ENCODE assay signal across 1 cellular context in the genomic region with DNA sequence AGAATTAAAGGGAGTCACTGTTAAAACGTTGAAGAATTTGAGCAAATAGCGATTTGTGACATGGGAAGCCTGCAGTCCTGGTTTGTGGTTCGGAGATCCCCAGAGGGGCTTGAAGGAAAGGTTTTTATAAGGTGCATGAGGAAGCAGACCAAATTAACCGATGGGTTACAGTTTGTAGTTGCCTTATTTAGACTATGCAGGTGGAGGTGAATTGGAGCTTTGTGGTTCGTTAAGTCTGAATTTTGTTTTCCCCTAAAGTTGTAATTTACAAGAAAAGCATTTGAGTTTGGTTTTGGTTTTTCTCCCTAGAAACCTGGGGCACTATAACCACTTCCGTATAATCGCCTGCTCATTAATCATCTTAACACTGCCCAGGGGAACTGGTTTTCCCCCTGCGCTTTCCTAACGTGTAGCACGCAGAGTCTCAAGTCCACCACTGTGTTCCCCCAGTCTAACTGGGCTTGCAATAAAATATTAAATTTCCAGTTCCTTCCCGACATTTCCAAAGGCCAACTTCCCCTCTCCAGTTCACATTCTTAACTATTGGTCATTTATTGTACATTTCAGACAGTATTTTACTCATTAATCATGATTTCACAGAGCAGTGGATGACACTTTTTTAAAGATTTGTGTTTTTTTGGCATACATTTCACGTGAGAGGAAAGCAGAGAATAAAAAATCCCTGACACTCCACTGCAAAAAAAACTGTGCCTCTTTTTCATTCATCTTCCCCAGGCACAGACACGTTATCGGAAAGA.
TF ChIP-seq lines count a peak whose summit lies in the region.

No MANE protein-coding gene starts in this region.

TF ChIP-seq in GM23338, 12 proteins besides CTCF, POLR2A, EP300 and RAD21 (continued from another document):
- TF ChIP-seq, protein P1, sequence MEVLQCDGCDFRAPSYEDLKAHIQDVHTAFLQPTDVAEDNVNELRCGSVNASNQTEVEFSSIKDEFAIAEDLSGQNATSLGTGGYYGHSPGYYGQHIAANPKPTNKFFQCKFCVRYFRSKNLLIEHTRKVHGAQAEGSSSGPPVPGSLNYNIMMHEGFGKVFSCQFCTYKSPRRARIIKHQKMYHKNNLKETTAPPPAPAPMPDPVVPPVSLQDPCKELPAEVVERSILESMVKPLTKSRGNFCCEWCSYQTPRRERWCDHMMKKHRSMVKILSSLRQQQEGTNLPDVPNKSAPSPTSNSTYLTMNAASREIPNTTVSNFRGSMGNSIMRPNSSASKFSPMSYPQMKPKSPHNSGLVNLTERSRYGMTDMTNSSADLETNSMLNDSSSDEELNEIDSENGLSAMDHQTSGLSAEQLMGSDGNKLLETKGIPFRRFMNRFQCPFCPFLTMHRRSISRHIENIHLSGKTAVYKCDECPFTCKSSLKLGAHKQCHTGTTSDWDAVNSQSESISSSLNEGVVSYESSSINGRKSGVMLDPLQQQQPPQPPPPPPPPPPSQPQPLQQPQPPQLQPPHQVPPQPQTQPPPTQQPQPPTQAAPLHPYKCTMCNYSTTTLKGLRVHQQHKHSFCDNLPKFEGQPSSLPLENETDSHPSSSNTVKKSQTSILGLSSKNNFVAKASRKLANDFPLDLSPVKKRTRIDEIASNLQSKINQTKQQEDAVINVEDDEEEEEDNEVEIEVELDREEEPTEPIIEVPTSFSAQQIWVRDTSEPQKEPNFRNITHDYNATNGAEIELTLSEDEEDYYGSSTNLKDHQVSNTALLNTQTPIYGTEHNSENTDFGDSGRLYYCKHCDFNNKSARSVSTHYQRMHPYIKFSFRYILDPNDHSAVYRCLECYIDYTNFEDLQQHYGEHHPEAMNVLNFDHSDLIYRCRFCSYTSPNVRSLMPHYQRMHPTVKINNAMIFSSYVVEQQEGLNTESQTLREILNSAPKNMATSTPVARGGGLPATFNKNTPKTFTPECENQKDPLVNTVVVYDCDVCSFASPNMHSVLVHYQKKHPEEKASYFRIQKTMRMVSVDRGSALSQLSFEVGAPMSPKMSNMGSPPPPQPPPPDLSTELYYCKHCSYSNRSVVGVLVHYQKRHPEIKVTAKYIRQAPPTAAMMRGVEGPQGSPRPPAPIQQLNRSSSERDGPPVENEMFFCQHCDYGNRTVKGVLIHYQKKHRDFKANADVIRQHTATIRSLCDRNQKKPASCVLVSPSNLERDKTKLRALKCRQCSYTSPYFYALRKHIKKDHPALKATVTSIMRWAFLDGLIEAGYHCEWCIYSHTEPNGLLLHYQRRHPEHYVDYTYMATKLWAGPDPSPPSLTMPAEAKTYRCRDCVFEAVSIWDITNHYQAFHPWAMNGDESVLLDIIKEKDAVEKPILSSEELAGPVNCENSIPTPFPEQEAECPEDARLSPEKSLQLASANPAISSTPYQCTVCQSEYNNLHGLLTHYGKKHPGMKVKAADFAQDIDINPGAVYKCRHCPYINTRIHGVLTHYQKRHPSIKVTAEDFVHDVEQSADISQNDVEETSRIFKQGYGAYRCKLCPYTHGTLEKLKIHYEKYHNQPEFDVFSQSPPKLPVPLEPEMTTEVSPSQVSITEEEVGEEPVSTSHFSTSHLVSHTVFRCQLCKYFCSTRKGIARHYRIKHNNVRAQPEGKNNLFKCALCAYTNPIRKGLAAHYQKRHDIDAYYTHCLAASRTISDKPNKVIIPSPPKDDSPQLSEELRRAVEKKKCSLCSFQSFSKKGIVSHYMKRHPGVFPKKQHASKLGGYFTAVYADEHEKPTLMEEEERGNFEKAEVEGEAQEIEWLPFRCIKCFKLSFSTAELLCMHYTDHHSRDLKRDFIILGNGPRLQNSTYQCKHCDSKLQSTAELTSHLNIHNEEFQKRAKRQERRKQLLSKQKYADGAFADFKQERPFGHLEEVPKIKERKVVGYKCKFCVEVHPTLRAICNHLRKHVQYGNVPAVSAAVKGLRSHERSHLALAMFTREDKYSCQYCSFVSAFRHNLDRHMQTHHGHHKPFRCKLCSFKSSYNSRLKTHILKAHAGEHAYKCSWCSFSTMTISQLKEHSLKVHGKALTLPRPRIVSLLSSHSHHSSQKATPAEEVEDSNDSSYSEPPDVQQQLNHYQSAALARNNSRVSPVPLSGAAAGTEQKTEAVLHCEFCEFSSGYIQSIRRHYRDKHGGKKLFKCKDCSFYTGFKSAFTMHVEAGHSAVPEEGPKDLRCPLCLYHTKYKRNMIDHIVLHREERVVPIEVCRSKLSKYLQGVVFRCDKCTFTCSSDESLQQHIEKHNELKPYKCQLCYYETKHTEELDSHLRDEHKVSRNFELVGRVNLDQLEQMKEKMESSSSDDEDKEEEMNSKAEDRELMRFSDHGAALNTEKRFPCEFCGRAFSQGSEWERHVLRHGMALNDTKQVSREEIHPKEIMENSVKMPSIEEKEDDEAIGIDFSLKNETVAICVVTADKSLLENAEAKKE (CRISPR knock-in tag; IDR thresholded peaks at IDR 0.05) = no peak
- no peak for TF ChIP-seq EZH2phosphoT487 (IDR thresholded peaks at IDR 0.05; ENCODE audit: unreplicated experiment)
- no peak for TF ChIP-seq CREB1 (CRISPR knock-in tag; IDR thresholded peaks at IDR 0.05; ENCODE audit: low read depth)
- no peak for TF ChIP-seq NANOG (IDR thresholded peaks at IDR 0.05; ENCODE audit: borderline replicate concordance)
TF ChIP-seq in GM23338: peak in this region for 0.
